Comparison of ENCODE assay signal across 11 cellular contexts in the genomic region with DNA sequence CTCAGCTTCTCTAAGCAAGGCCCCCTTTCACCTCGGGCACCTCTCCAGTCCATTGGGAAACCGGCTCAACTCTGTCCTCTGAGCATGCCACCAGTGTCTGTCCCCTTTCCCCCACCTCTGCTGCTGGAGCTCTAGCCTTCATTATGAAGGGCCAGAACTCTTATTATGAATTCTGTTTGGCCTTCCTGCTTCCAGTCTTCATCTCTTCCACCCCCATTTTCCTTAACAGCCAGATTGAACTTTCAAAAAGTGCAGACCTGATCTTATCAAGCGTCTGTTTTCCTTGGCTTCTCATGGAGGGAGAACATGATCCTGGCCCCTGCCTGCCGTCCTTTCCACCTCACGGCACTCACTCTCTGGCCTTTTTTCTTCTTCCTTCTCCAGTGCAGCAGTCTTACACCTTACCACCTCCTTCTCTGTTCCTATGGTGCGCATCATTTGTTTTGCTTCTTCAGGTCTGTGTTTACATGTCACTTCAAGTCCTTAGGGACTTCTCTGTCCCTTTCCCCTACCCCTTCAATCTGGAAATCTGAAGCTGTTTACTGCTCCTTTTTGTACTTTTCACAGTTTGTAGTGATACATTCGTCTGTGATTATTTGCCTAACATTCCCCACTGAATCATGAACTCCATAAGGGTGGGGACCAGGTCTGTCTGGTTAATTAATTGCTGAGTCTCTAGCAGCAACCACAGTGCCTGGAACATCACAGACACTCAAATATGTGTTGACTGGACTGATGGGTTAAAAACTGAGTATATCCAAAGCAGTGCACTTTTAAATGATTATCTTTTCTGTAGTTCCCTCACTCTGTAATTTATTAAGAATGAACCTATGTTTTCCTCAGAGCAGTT. TPM values are rescaled to one million over a fixed set of nuclear protein-coding genes. Genes with fewer than 3 reads are reported as not detected.
DNase-seq lines count a peak whose midpoint lies in the region; ATAC-seq, FAIRE-seq and TF ChIP-seq lines count a peak whose summit lies in the region.
"Had no signal": no experiment of that assay in that cellular context is flagged by ENCODE, and none has a peak within 500 bp of the region (broad histone marks: within the 10 kb centered on the region; RNA-seq: fewer than 3 reads in every experiment).

No MANE protein-coding gene starts in this region.

- no peak for DNase-seq in activated CD4-positive, alpha-beta T cell treated with anti-CD3 and anti-CD28 coated beads, Interleukin-2, amount 10 ng/mL, durations not matched to agents 7 days and 5 days
- DNase-seq in activated CD4-positive, alpha-beta T cell treated with anti-CD3 and anti-CD28 coated beads, Interleukin-2, amount 50 U/mL, for 1 hour = no peak
- DNase-seq in bronchial epithelial cell (ENCODE audit: low read depth) (peak; percentile 43), left lung (no peak), tibial nerve (ENCODE audit: low spot score in 2 of 2) (no peak), A172 (ENCODE audit: low spot score) (no peak), NCI-H345 treated with DMSO at 0.1 percent for 48 hours (lab: John Stamatoyannopoulos, UW; ENCODE audit: unreplicated experiment) (no peak)
- DNase-seq: activated CD8-positive, alpha-beta memory T cell treated with anti-CD3 and anti-CD28 coated beads, Interleukin-2, amount 50 U/mL, for 48 hours; NCI-H69; stimulated activated CD4-positive, alpha-beta T cell treated with anti-CD3 and anti-CD28 coated beads, Interleukin-4, amount 100 ng/mL, for 1 hour had no signal

- no peak for TF ChIP-seq POLR2A in tibial nerve (IDR thresholded peaks at IDR 0.05)

- H3K4me3 ChIP-seq in bronchial epithelial cell (ENCODE audit: low read depth, low read length) (no peak overlapping the region), left lung (no peak overlapping the region), tibial nerve (no peak overlapping the region)

- CTCF ChIA-PET in activated CD4-positive, alpha-beta T cell treated with anti-CD3 and anti-CD28 coated beads, Interleukin-2, amount 10 ng/mL, durations not matched to agents 7 days and 5 days (lab: Charles Lee) = no interaction called here

- no peak for FAIRE-seq in bronchial epithelial cell (lab: Jason Lieb, UNC)

- no peak for TF ChIP-seq EP300 in tibial nerve (IDR thresholded peaks at IDR 0.05)

- no peak overlapping the region for H3K4me3 Mint-ChIP-seq in activated CD4-positive, alpha-beta T cell treated with anti-CD3 and anti-CD28 coated beads, Interleukin-2, amount 10 ng/mL, durations not matched to agents 7 days and 5 days

- peak overlapping the region; percentile 1 to 75 for H3K27ac ChIP-seq in left lung
- H3K27ac ChIP-seq in tibial nerve = peak overlapping the region in 3 of 4 donors; percentile 7 to 52 (median 10)

- peak overlapping the region; percentile 21 for H3K27ac Mint-ChIP-seq in activated CD4-positive, alpha-beta T cell treated with anti-CD3 and anti-CD28 coated beads, Interleukin-2, amount 10 ng/mL, durations not matched to agents 7 days and 5 days

- H3K9me3 ChIP-seq in left lung (no peaks in the 10 kb centered on the region), tibial nerve (no peaks in the 10 kb centered on the region)

- peaks cover 46% of the 10 kb centered on the region for H3K4me1 Mint-ChIP-seq in activated CD4-positive, alpha-beta T cell treated with anti-CD3 and anti-CD28 coated beads, Interleukin-2, amount 10 ng/mL, durations not matched to agents 7 days and 5 days

- POLR2A ChIA-PET in activated CD4-positive, alpha-beta T cell treated with anti-CD3 and anti-CD28 coated beads, Interleukin-2, amount 10 ng/mL, durations not matched to agents 7 days and 5 days (lab: Charles Lee) = no interaction called here

- H3K27me3 ChIP-seq in bronchial epithelial cell (ENCODE audit: control insufficient read depth, insufficient read depth, low read length) (no peaks in the 10 kb centered on the region), left lung (no peaks in the 10 kb centered on the region), tibial nerve (no peaks in the 10 kb centered on the region)

- ATAC-seq in left lung = no peak
- ATAC-seq in GM19023 (IDR thresholded peaks at IDR 0.05; ENCODE audit: unreplicated experiment) = no peak

- TF ChIP-seq CTCF in bronchial epithelial cell (IDR thresholded peaks at IDR 0.05; ENCODE audit: insufficient read depth, low read length, severe bottlenecking) (no peak), left lung (IDR thresholded peaks at IDR 0.05) (no peak), tibial nerve (IDR thresholded peaks at IDR 0.05) (no peak)

- H3K27me3 Mint-ChIP-seq in activated CD4-positive, alpha-beta T cell treated with anti-CD3 and anti-CD28 coated beads, Interleukin-2, amount 10 ng/mL, durations not matched to agents 7 days and 5 days = no peaks in the 10 kb centered on the region

- H3K9me3 Mint-ChIP-seq in activated CD4-positive, alpha-beta T cell treated with anti-CD3 and anti-CD28 coated beads, Interleukin-2, amount 10 ng/mL, durations not matched to agents 7 days and 5 days = no peaks in the 10 kb centered on the region

- intact Hi-C loops in left lung (cut with DNase I) = no loop called here

- H3K36me3 ChIP-seq in bronchial epithelial cell (ENCODE audit: control insufficient read depth, insufficient read depth, low read length) = no peaks in the 10 kb centered on the region
- H3K36me3 ChIP-seq in left lung = peaks cover 0 to 17% of the 10 kb centered on the region in 2 donors
- H3K36me3 ChIP-seq in tibial nerve = peaks cover 0 to 13% (median 0%) of the 10 kb centered on the region in 3 donors

- peaks cover 33 to 83% of the 10 kb centered on the region in 2 donors for H3K4me1 ChIP-seq in left lung
- H3K4me1 ChIP-seq in tibial nerve = peaks cover 0 to 65% (median 32%) of the 10 kb centered on the region in 4 donors

- WGBS in tibial nerve, 2 donors = 58 to 61% methylated on average over 7 of the region's 7 CpGs

- peaks cover 11% of the 10 kb centered on the region for H3K36me3 Mint-ChIP-seq in activated CD4-positive, alpha-beta T cell treated with anti-CD3 and anti-CD28 coated beads, Interleukin-2, amount 10 ng/mL, durations not matched to agents 7 days and 5 days (ENCODE audit: low read depth)

RNA-seq across cellular contexts. Expression of a gene that starts 55.8 kb away (rescaled TPM):
- total RNA-seq in activated CD4-positive, alpha-beta T cell treated with anti-CD3 and anti-CD28 coated beads, Interleukin-2, amount 10 ng/mL, durations not matched to agents 7 days and 5 days = 10 to 100 TPM; 16.0 to 16.4 TPM
- 16.5 and 16.6 TPM in 2 replicates for total RNA-seq in bronchial epithelial cell
- total RNA-seq in left lung = 10 to 100 TPM; 56.6 to 71.2 TPM
- 10 to 100 TPM; 61.5 to 74.3 (median 69.3) TPM for total RNA-seq in tibial nerve
- total RNA-seq in A172 (2014; rRNA removed; shearing (Covaris generic)) = 8.0 and 10.8 TPM in 2 replicates
